Comparison of ENCODE assay signal across 8 cellular contexts in genomic region chr1:109490029-109490933, GRCh38. TPM values are rescaled to one million over a fixed set of nuclear protein-coding genes. Genes with fewer than 3 reads are reported as not detected.
A peak's percentile ranks its signal among the peaks of the same experiment; 100 is the strongest.
DNase-seq lines count a peak whose midpoint lies in the region; ATAC-seq and TF ChIP-seq lines count a peak whose summit lies in the region.

No MANE protein-coding gene starts in this region.

- no peak overlapping the region for H3K9ac ChIP-seq in HCT116 (ENCODE audit: low read length)

- ATAC-seq in CD4-positive, alpha-beta T cell (ENCODE audit: poor library complexity): peak; percentile 35
- ATAC-seq in HCT116: peak; percentile 49
- no peak for ATAC-seq in HG03159 (IDR thresholded peaks at IDR 0.05; ENCODE audit: unreplicated experiment)

- no peaks in the 10 kb centered on the region for H3K27me3 Mint-ChIP-seq in CD4-positive, alpha-beta T cell
- H3K27me3 Mint-ChIP-seq in endothelial cell (ENCODE audit: unreplicated experiment): peaks cover 14% of the 10 kb centered on the region

- no peaks in the 10 kb centered on the region; the same call in 1 of the 2 replicates for H3K79me2 ChIP-seq in HCT116 (ENCODE audit: insufficient read depth, low read length)

- H3K27ac Mint-ChIP-seq in CD4-positive, alpha-beta T cell: peak overlapping the region; percentile 47
- no peak overlapping the region for H3K27ac Mint-ChIP-seq in endothelial cell (ENCODE audit: unreplicated experiment)

- no peaks in the 10 kb centered on the region for H3K27me3 ChIP-seq in CD4-positive, alpha-beta T cell (ENCODE audit: control insufficient read depth, insufficient read depth, low read length)
- H3K27me3 ChIP-seq in HCT116 (ENCODE audit: insufficient read depth, low read length): no peaks in the 10 kb centered on the region

- no peaks in the 10 kb centered on the region for H3K9me3 ChIP-seq in CD4-positive, alpha-beta T cell (ENCODE audit: control insufficient read depth, low read length)
- no peaks in the 10 kb centered on the region for H3K9me3 ChIP-seq in HCT116 (ENCODE audit: control insufficient read depth in 1 of 2, insufficient read depth in 1 of 2, low read depth in 1 of 2, low read length in 2 of 2)

- no TSS peak for BruUV-seq in HCT116 (replicated peaks; lab: Mats Ljungman, UMichigan)

- no peaks in the 10 kb centered on the region for H4K20me1 ChIP-seq in HCT116 (ENCODE audit: insufficient read depth)

- H3K4me3 Mint-ChIP-seq in CD4-positive, alpha-beta T cell: peak overlapping the region; percentile 82
- H3K4me3 Mint-ChIP-seq in endothelial cell (ENCODE audit: unreplicated experiment): no peak overlapping the region

- H3K9me3 Mint-ChIP-seq in CD4-positive, alpha-beta T cell: no peaks in the 10 kb centered on the region
- H3K9me3 Mint-ChIP-seq in endothelial cell (ENCODE audit: unreplicated experiment): no peaks in the 10 kb centered on the region

- peaks cover 12 to 17% of the 10 kb centered on the region in 2 experiments; a peak in 3 of 4 replicates for H3K4me1 ChIP-seq in HCT116 (ENCODE audit: control insufficient read depth in 1 of 2, insufficient read depth in 2 of 2, low read length in 2 of 2)

- POLR2A ChIA-PET in CD4-positive, alpha-beta T cell (lab: Charles Lee): interaction anchor here (0.9 to 22.6 kb wide), 5 partner anchors 10 to 58 kb away, joined by 3 to 318 read pairs (median 6); partner anchors contain the start of genes AMIGO1 and GNAI3
- POLR2A ChIA-PET in HCT116 (lab: Charles Lee): interaction anchor here (1.1 kb wide), 1 partner anchor 41 kb away, joined by 3 read pairs; no protein-coding TSS in a partner anchor

- TF ChIP-seq CTCF in CD4-positive, alpha-beta T cell (IDR thresholded peaks at IDR 0.05): peak; percentile 74
- TF ChIP-seq CTCF in HCT116 (IDR thresholded peaks at IDR 0.05 in 2 of 3, conservative IDR thresholded peaks at IDR 0.05 in 1 of 3; ENCODE audit: borderline replicate concordance in 1 of 3, insufficient read depth in 1 of 3, low read depth in 2 of 3, low read length in 2 of 3): peak; percentile 56 to 94 (median 79); a peak in 5 of 6 replicates
- TF ChIP-seq CTCF in endothelial cell (IDR thresholded peaks at IDR 0.05; ENCODE audit: unreplicated experiment): peak; percentile 61

- peak; percentile 58 to 79 (median 69) for DNase-seq in CD4-positive, alpha-beta T cell
- DNase-seq in HCT116 (ENCODE audit: low read depth, low spot score): peak; percentile 31
- peak; percentile 46 to 62 for DNase-seq in NOMO-1 (lab: John Stamatoyannopoulos, UW; ENCODE audit: unreplicated experiment in 2 of 2)
- peak; percentile 49 to 52 for DNase-seq in activated CD8-positive, alpha-beta memory T cell treated with anti-CD3 and anti-CD28 coated beads for 4 hours (ENCODE audit: low read depth in 2 of 2)
- peak; percentile 83 for DNase-seq in endothelial cell (ENCODE audit: low spot score)
- DNase-seq in mucosa of gallbladder (ENCODE audit: low spot score): peak; percentile 77
- DNase-seq in substantia nigra (lab: John Stamatoyannopoulos, UW): peak in 35 of 49 donors; percentile 7 to 71 (median 51)

- H3K36me3 Mint-ChIP-seq in CD4-positive, alpha-beta T cell (ENCODE audit: low read depth): peaks cover 40% of the 10 kb centered on the region
- no peaks in the 10 kb centered on the region for H3K36me3 Mint-ChIP-seq in endothelial cell (ENCODE audit: low read depth, unreplicated experiment)

- intact Hi-C loops in CD4-positive, alpha-beta T cell (cut with DNase I, micrococcal nuclease): loop anchor here (1.0 to 5.0 kb wide), 4 partner anchors 42 to 228 kb away; no protein-coding TSS in a partner anchor
- intact Hi-C loops in HCT116 (cut with micrococcal nuclease): loop anchor here (1.0 kb wide), 1 partner anchor 42 kb away; no protein-coding TSS in a partner anchor

- CTCF ChIA-PET in CD4-positive, alpha-beta T cell (lab: Charles Lee): interaction anchor here (0.6 to 24.2 kb wide), 19 partner anchors 9 to 76 kb away, joined by 3 to 474 read pairs (median 4); partner anchors contain the start of genes AMIGO1 and PSMA5
- CTCF ChIA-PET in HCT116 (lab: Charles Lee): interaction anchor here (0.6 to 7.1 kb wide), 16 partner anchors 12 to 251 kb away, joined by 3 to 146 read pairs (median 4); partner anchors contain the start of genes GNAI3 and PSRC1

- no peaks in the 10 kb centered on the region for H3K36me3 ChIP-seq in HCT116 (ENCODE audit: control insufficient read depth in 1 of 2, insufficient read depth in 2 of 2, low read length in 2 of 2)

- TF ChIP-seq RAD21 in HCT116 (IDR thresholded peaks at IDR 0.05; ENCODE audit: low read depth): peak; percentile 57

- no peak overlapping the region for H2AFZ ChIP-seq in HCT116 (ENCODE audit: low read depth, low read length, poor library complexity, severe bottlenecking)

- H3K4me3 ChIP-seq in HCT116 (replicated peaks in 1 of 2; ENCODE audit: low read depth in 1 of 2, low read length in 2 of 2): no peak overlapping the region

- no peak overlapping the region for H3K27ac ChIP-seq in CD4-positive, alpha-beta T cell (ENCODE audit: low read depth, low read length)
- H3K27ac ChIP-seq in HCT116 (ENCODE audit: low read depth, low read length): no peak overlapping the region
- no peak overlapping the region for H3K27ac ChIP-seq in substantia nigra (ENCODE audit: low read depth, low read length, poor library complexity, severe bottlenecking)

- no peak for TF ChIP-seq POLR2A in HCT116 (IDR thresholded peaks at IDR 0.05; ENCODE audit: borderline replicate concordance, extremely low read depth, insufficient read depth, insufficient read length)

- H3K4me2 ChIP-seq in HCT116 (ENCODE audit: low read length): no peak overlapping the region

- peaks cover 29% of the 10 kb centered on the region for H3K4me1 Mint-ChIP-seq in CD4-positive, alpha-beta T cell (ENCODE audit: low read depth)
- H3K4me1 Mint-ChIP-seq in endothelial cell (ENCODE audit: unreplicated experiment): no peaks in the 10 kb centered on the region

- RAD21 ChIA-PET in HCT116 (lab: Charles Lee; ENCODE audit: low non-redundant PET in 1 of 2, low total read pairs in 2 of 2, uncharacterized antibody in 2 of 2, unreplicated experiment in 2 of 2): interaction anchor here (1.6 to 1.8 kb wide), 2 partner anchors 42 kb away, joined by 5 to 17 read pairs; no protein-coding TSS in a partner anchor

- H3K9me2 ChIP-seq in HCT116 (ENCODE audit: insufficient read depth): no peaks in the 10 kb centered on the region

TF ChIP-seq in HCT116, 20 proteins besides CTCF, POLR2A, EP300 and RAD21:
- TF ChIP-seq TCF7L2 (IDR thresholded peaks at IDR 0.05; ENCODE audit: borderline replicate concordance, extremely low read depth, insufficient read depth, insufficient read length) (no peak), SRF (IDR thresholded peaks at IDR 0.05; ENCODE audit: low read depth) (no peak), ELF1 (IDR thresholded peaks at IDR 0.05; ENCODE audit: borderline replicate concordance, low read depth) (no peak), FOSL1 (IDR thresholded peaks at IDR 0.05; ENCODE audit: low read depth) (no peak), POLR2AphosphoS5 (IDR thresholded peaks at IDR 0.05; ENCODE audit: low read depth, low read length) (no peak)

RNA-seq across cellular contexts. Expression of gene CYB561D1, which starts 3.6 kb away (rescaled TPM):
- 10 to 100 TPM; 12.0 to 15.0 TPM for total RNA-seq in CD4-positive, alpha-beta T cell
- total RNA-seq in HCT116 (2021; ENCODE audit: unreplicated experiment) (5.9 TPM), endothelial cell (ENCODE audit: unreplicated experiment) (7.8 TPM), mucosa of gallbladder (18.5 TPM)
- 4.5 and 5.4 TPM in 2 replicates for polyA plus RNA-seq in HCT116 (2012)

RNA-seq across cellular contexts. Expression of gene ATXN7L2, which starts 6.6 kb away (rescaled TPM):
- total RNA-seq in CD4-positive, alpha-beta T cell: 10 to 100 TPM; 11.8 to 13.1 TPM
- total RNA-seq in HCT116 (2021; ENCODE audit: unreplicated experiment): 7.2 TPM
- polyA plus RNA-seq in HCT116 (2012): 5.9 and 6.1 TPM in 2 replicates
- 3.2 TPM for total RNA-seq in endothelial cell (ENCODE audit: unreplicated experiment)
- total RNA-seq in mucosa of gallbladder: 5.4 TPM

RNA-seq across cellular contexts. Expression of gene AMIGO1, which starts 19.2 kb away (rescaled TPM):
- 10 to 100 TPM; 16.9 TPM for total RNA-seq in CD4-positive, alpha-beta T cell
- 0.10 TPM for total RNA-seq in HCT116 (2021; ENCODE audit: unreplicated experiment)
- 0.05 and 0.06 TPM in 2 replicates for polyA plus RNA-seq in HCT116 (2012)
- total RNA-seq in endothelial cell (ENCODE audit: unreplicated experiment): 1.2 TPM
- total RNA-seq in mucosa of gallbladder: 15.6 TPM

RNA-seq across cellular contexts. Expression of gene SYPL2, which starts 23.9 kb away (rescaled TPM):
- total RNA-seq in CD4-positive, alpha-beta T cell: not detected
- total RNA-seq in HCT116 (2021; ENCODE audit: unreplicated experiment) (1.3 TPM), endothelial cell (ENCODE audit: unreplicated experiment) (not detected), mucosa of gallbladder (3.1 TPM)
- 0.49 and 0.91 TPM in 2 replicates for polyA plus RNA-seq in HCT116 (2012)

RNA-seq across cellular contexts. Expression of gene GPR61, which starts 49.4 kb away (rescaled TPM):
- under 1 TPM; 0.53 to 0.85 TPM for total RNA-seq in CD4-positive, alpha-beta T cell
- not detected for total RNA-seq in HCT116 (2021; ENCODE audit: unreplicated experiment)
- polyA plus RNA-seq in HCT116 (2012): 0.07 and 0.16 TPM in 2 replicates
- total RNA-seq in endothelial cell (ENCODE audit: unreplicated experiment): not detected
- 0.29 TPM for total RNA-seq in mucosa of gallbladder

Comparison
In these comparisons a context has a peak if more than half of its experiments do, and no peak if none do; other contexts are left out.
1. DNase-seq: peak in every context shown above with its lines; median percentile 83 in endothelial cell; 77 in mucosa of gallbladder; 69 in CD4-positive, alpha-beta T cell; 54 in NOMO-1; 51 in substantia nigra; 50 in activated CD8-positive, alpha-beta memory T cell treated with anti-CD3 and anti-CD28 coated beads for 4 hours; 31 in HCT116.